Comparison of ENCODE assay signal across 25 cellular contexts in the genomic region with DNA sequence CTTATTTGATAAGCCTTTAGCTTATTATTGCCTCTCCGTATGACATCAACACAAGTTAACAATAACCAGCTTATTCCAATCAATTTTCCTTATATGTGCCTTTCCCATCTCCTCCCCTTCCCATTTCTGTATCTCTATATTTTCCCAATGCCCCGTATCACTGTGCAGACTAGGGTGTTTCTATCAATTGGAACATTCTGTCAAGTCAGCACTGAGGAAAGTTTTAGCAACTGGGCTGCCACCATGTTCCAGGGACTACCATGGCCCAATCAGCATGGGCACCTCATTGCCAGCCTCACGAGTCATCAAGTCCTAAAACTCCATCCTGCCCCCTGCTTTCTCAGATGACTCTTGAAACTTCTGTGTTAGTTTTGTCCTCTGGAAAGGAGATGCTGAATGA.
"Had no signal": no experiment of that assay in that cellular context is flagged by ENCODE, and none has a peak within 500 bp of the region (broad histone marks: within the 10 kb centered on the region; RNA-seq: fewer than 3 reads in every experiment).

No MANE protein-coding gene starts in this region.

- H3K4me1 ChIP-seq: colonic mucosa, esophagus squamous epithelium, gastrocnemius medialis, heart right ventricle, left lung, lower lobe of right lung had no signal

- FAIRE-seq: endometrium, islet of Langerhans, keratinocyte had no signal

- ATAC-seq: effector memory CD8-positive, alpha-beta T cell; esophagus mucosa; gastrocnemius medialis; heart right ventricle; left cardiac atrium; left lung; left ventricle myocardium superior; lower lobe of right lung; mucosa of descending colon had no signal

- H3K36me3 ChIP-seq: colonic mucosa, esophagus squamous epithelium, gastrocnemius medialis, heart right ventricle, left lung, lower lobe of right lung had no signal

- H3K27ac ChIP-seq: colonic mucosa, epithelial cell of prostate, esophagus squamous epithelium, gastrocnemius medialis, heart right ventricle, left lung, lower lobe of right lung had no signal

- H3K27me3 ChIP-seq: colonic mucosa, esophagus squamous epithelium, gastrocnemius medialis, heart right ventricle, left lung had no signal

- DNase-seq: colonic mucosa; cortex of kidney; effector CD8-positive, alpha-beta T cell; effector memory CD8-positive, alpha-beta T cell; endodermal cell; erythroblast; esophagus squamous epithelium; foreskin fibroblast; gastrocnemius medialis; glutamatergic neuron; head of caudate nucleus; heart right ventricle; hippocampal formation; left cardiac atrium; left lung; left ventricle myocardium superior; lower lobe of right lung; mesenchymal stem cell; mucosa of descending colon; naive B cell had no signal

- H3K9me3 ChIP-seq: colonic mucosa, esophagus squamous epithelium, gastrocnemius medialis, heart right ventricle, lower lobe of right lung had no signal

- H3K4me3 ChIP-seq: colonic mucosa, esophagus squamous epithelium, gastrocnemius medialis, heart right ventricle, left lung, lower lobe of right lung, mucosa of descending colon had no signal
